In the genomic region with DNA sequence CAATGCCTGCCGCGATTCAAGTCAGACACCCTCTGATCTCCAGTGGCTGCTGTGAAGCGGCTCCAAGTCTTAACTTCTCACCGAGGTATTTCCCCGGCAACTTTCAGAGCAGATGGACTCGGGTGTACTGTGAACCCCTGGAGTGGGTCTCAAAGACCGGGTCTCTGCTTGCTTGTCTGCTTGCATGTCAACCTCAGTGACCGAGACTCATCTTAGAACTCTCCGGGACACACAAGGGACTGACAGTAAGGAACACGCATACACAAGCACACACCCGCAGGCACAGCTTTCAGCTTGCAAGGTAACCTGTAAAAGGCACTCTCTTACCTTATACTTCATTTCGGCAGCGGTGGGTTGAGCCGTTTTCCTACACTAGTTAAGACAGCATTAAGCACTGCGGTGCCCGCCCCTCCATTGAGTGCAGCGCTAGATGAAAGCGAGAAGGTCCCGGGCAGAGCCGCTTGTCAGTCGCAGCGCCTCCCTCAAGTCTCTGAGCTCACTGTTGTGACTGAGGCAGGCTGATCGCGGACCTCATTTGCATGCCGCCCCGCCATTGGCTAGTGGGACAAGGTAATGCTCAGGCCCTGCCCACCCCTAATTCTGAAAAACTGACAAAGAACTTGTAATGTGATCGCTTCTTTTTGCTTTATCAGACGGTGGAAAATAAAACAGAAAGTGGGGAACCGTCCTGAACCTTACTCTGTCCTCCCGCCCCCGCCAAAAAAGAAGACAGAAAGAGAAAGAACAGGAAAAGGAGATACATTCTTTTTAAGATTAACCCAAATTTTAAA, we compare ENCODE assay signal across 8 cellular contexts. TPM values are rescaled to one million over a fixed set of nuclear protein-coding genes. Genes with fewer than 3 reads are reported as not detected.
DNase-seq lines count a peak whose midpoint lies in the region; ATAC-seq and TF ChIP-seq lines count a peak whose summit lies in the region.

TSS of gene NEDD9 (minus strand) at position 492 of the 791 bp plus-strand sequence. CDS start at position 339, 153 bp downstream.

- H3K4me1 ChIP-seq in RWPE2 (ENCODE audit: insufficient read depth, poor library complexity, severe bottlenecking): peaks cover 24% of the 10 kb centered on the region

- H3K4me3 Mint-ChIP-seq in activated T-helper 2 cell treated with anti-CD3 and anti-CD28 coated beads, Interferon-gamma antibody, Interleukin-2, Interleukin-4, amounts not matched to agents 10 μg/mL and 5 μg/mL and 100 μg/mL, durations not matched to agents 14 hours and 24 hours and 36 hours (ENCODE audit: low read depth): peak within 1 kb of the TSS; percentile 93
- peak within 1 kb of the TSS; percentile 94 for H3K4me3 Mint-ChIP-seq in natural killer cell

- H3K9me3 Mint-ChIP-seq in activated T-helper 2 cell treated with anti-CD3 and anti-CD28 coated beads, Interferon-gamma antibody, Interleukin-2, Interleukin-4, amounts not matched to agents 10 μg/mL and 5 μg/mL and 100 μg/mL, durations not matched to agents 14 hours and 24 hours and 36 hours: no peaks in the 10 kb centered on the region
- no peaks in the 10 kb centered on the region for H3K9me3 Mint-ChIP-seq in natural killer cell

- peak within 1 kb of the TSS; percentile 43 for H3K4me3 ChIP-seq in RWPE2 (ENCODE audit: severe bottlenecking)

- no peak for TF ChIP-seq CTCF in RWPE2 (IDR thresholded peaks at IDR 0.05; ENCODE audit: poor library complexity, severe bottlenecking)
- no peak for TF ChIP-seq CTCF in natural killer cell (IDR thresholded peaks at IDR 0.05)

- H3K36me3 Mint-ChIP-seq in activated T-helper 2 cell treated with anti-CD3 and anti-CD28 coated beads, Interferon-gamma antibody, Interleukin-2, Interleukin-4, amounts not matched to agents 10 μg/mL and 5 μg/mL and 100 μg/mL, durations not matched to agents 14 hours and 24 hours and 36 hours (ENCODE audit: low read depth): peaks cover 26% of the 10 kb centered on the region
- H3K36me3 Mint-ChIP-seq in natural killer cell: no peaks in the 10 kb centered on the region

- peak within 1 kb of the TSS; percentile 99 for H3K27ac Mint-ChIP-seq in activated T-helper 2 cell treated with anti-CD3 and anti-CD28 coated beads, Interferon-gamma antibody, Interleukin-2, Interleukin-4, amounts not matched to agents 10 μg/mL and 5 μg/mL and 100 μg/mL, durations not matched to agents 14 hours and 24 hours and 36 hours
- peak within 1 kb of the TSS; percentile 96 to 98 for H3K27ac Mint-ChIP-seq in natural killer cell

- no peaks in the 10 kb centered on the region for H3K9me3 ChIP-seq in RWPE2 (ENCODE audit: severe bottlenecking)

- no peaks in the 10 kb centered on the region for H3K27me3 Mint-ChIP-seq in activated T-helper 2 cell treated with anti-CD3 and anti-CD28 coated beads, Interferon-gamma antibody, Interleukin-2, Interleukin-4, amounts not matched to agents 10 μg/mL and 5 μg/mL and 100 μg/mL, durations not matched to agents 14 hours and 24 hours and 36 hours (ENCODE audit: low read depth)
- no peaks in the 10 kb centered on the region for H3K27me3 Mint-ChIP-seq in natural killer cell (ENCODE audit: low read depth in 2 of 2)

- intact Hi-C loops in activated T-helper 2 cell treated with anti-CD3 and anti-CD28 coated beads, Interferon-gamma antibody, Interleukin-2, Interleukin-4, amounts not matched to agents 10 μg/mL and 5 μg/mL and 100 μg/mL, durations not matched to agents 14 hours and 24 hours and 36 hours (cut with micrococcal nuclease): loop anchor here (1.0 to 10.0 kb wide), 10 partner anchors 8 to 305 kb away; partner anchors contain the start of genes SMIM13 and TMEM170B
- intact Hi-C loops in natural killer cell (cut with micrococcal nuclease): loop anchor here (1.0 to 10.0 kb wide), 9 partner anchors 8 to 538 kb away; partner anchors contain the start of genes C6orf52, PAK1IP1 and SMIM13

- peaks cover 64% of the 10 kb centered on the region for H3K4me1 Mint-ChIP-seq in activated T-helper 2 cell treated with anti-CD3 and anti-CD28 coated beads, Interferon-gamma antibody, Interleukin-2, Interleukin-4, amounts not matched to agents 10 μg/mL and 5 μg/mL and 100 μg/mL, durations not matched to agents 14 hours and 24 hours and 36 hours (ENCODE audit: low read depth)
- H3K4me1 Mint-ChIP-seq in natural killer cell: peaks cover 81 to 87% of the 10 kb centered on the region in 2 donors

- peak; percentile 98 for DNase-seq in EH (ENCODE audit: low read depth)
- DNase-seq in H4 (ENCODE audit: low spot score): peak; percentile 93
- peak; percentile 93 for DNase-seq in LoVo (ENCODE audit: low spot score)
- peak; percentile 96 for DNase-seq in RWPE2 (ENCODE audit: low spot score)
- peak; percentile 94 for DNase-seq in activated T-helper 2 cell treated with anti-CD3 and anti-CD28 coated beads, Interferon-gamma antibody, Interleukin-2, Interleukin-4, amounts not matched to agents 10 μg/mL and 5 μg/mL and 100 μg/mL, durations not matched to agents 14 hours and 24 hours and 36 hours (ENCODE audit: low spot score)
- DNase-seq in fibroblast of peridontal ligament (ENCODE audit: extremely low read depth): peak; percentile 96
- DNase-seq in natural killer cell: peak; percentile 93
- peak; percentile 96 for DNase-seq in stimulated activated naive CD4-positive, alpha-beta T cell treated with Interleukin-2 at 50 U/mL for 16 hours (lab: John Stamatoyannopoulos, UW)

- H3K27me3 ChIP-seq in RWPE2 (ENCODE audit: insufficient read depth, poor library complexity, severe bottlenecking): no peaks in the 10 kb centered on the region

- peak within 1 kb of the TSS; percentile 63 for H3K27ac ChIP-seq in RWPE2 (ENCODE audit: poor library complexity, severe bottlenecking)

- no peaks in the 10 kb centered on the region for H3K36me3 ChIP-seq in RWPE2 (ENCODE audit: low read depth)

- ATAC-seq in RWPE2 (ENCODE audit: low read depth) (peak; percentile 93), natural killer cell (peak; percentile 90 to 98 (median 94))

RNA-seq across cellular contexts. Expression of gene NEDD9, which starts in this region (rescaled TPM):
- 1.2 and 4.0 TPM in 2 replicates for total RNA-seq in H4 (2014; rRNA removed; shearing (Covaris generic))
- 34.5 and 35.0 TPM in 2 replicates for total RNA-seq in activated T-helper 2 cell treated with anti-CD3 and anti-CD28 coated beads, Interferon-gamma antibody, Interleukin-2, Interleukin-4, amounts not matched to agents 10 μg/mL and 5 μg/mL and 100 μg/mL, durations not matched to agents 14 hours and 24 hours and 36 hours
- total RNA-seq in natural killer cell: 100 to 1,000 TPM; 106 to 110 (median 107) TPM

Comparison
In these comparisons a context has a peak if more than half of its experiments do, and no peak if none do; other contexts are left out.
1. Peak in every context shown above with its lines: DNase-seq, ATAC-seq, H3K4me3 ChIP-seq and H3K27ac ChIP-seq.